In the genomic region with DNA sequence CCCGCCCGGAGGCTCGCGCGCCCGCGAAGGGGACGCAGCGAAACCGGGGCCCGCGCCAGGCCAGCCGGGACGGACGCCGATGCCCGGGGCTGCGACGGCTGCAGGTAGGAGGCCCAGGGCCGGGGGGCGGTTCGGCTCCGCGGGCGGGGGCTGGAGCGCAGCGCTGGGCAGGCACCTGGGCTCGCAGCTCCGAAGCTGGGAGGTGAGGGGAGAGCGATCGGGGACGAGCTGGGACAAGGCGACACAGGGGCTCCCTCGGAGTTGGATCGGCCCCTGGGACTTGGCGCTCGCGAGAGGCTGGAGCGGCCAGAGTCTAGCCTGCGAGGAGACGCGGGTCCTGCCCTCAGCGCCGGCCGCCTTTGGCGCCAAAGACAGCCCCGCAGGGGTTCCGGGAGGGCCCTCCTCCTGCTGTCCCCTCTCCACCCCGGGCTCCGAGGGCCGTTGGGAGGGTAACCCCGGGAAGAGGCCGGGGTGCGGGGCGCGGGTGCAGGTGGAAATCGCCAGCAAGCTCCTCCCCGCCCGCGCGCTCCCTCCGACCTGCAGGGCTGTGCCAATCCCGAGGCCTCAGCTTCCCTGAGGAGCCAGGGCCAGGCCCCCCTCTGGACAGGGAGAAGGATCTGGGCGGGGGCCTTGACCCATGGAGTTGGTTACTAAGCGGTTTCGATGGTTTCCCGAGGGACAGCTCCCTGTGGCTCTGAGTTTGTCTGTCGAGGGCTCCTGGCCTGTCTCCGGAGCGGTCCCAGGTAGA, we compare ENCODE assay signal across 8 cellular contexts. TPM values are rescaled to one million over a fixed set of nuclear protein-coding genes. Genes with fewer than 3 reads are reported as not detected.
DNase-seq lines count a peak whose midpoint lies in the region; ATAC-seq and TF ChIP-seq lines count a peak whose summit lies in the region.

No MANE protein-coding gene starts in this region.

- H3K9me3 ChIP-seq in cardiac muscle cell (ENCODE audit: low read depth) (no peaks in the 10 kb centered on the region), right atrium auricular region (no peaks in the 10 kb centered on the region), iPS-15b (ENCODE audit: control insufficient read depth, insufficient read depth, low read length) (no peaks in the 10 kb centered on the region), upper lobe of right lung (no peaks in the 10 kb centered on the region)

- H3K36me3 ChIP-seq in cardiac muscle cell (no peaks in the 10 kb centered on the region), right atrium auricular region (no peaks in the 10 kb centered on the region), iPS-15b (ENCODE audit: control insufficient read depth, insufficient read depth, low read length) (no peaks in the 10 kb centered on the region), upper lobe of right lung (no peaks in the 10 kb centered on the region)

- intact Hi-C loops in upper lobe of right lung (cut with DNase I), result no loop called here

- H3K4me3 ChIP-seq in cardiac muscle cell, result peak overlapping the region; percentile 18
- H3K4me3 ChIP-seq in right atrium auricular region, result peak overlapping the region in 1 of 2 donors; percentile 71
- peak overlapping the region; percentile 49 for H3K4me3 ChIP-seq in iPS-15b (ENCODE audit: low read depth, low read length)
- peak overlapping the region; percentile 29 for H3K4me3 ChIP-seq in upper lobe of right lung

- peaks cover 77% of the 10 kb centered on the region for H3K27me3 ChIP-seq in cardiac muscle cell
- peaks cover 15 to 16% of the 10 kb centered on the region in 2 donors for H3K27me3 ChIP-seq in right atrium auricular region
- peaks cover 55% of the 10 kb centered on the region for H3K27me3 ChIP-seq in iPS-15b (ENCODE audit: control insufficient read depth, insufficient read depth, low read length)
- peaks cover 46% of the 10 kb centered on the region for H3K27me3 ChIP-seq in upper lobe of right lung

- DNase-seq in cardiac muscle cell (ENCODE audit: low read depth in 1 of 2, low spot score in 1 of 2) (no peak), right atrium auricular region (ENCODE audit: low spot score) (no peak), NCI-H526 (lab: John Stamatoyannopoulos, UW) (peak; percentile 46 to 83), upper lobe of right lung (peak; percentile 69)

- H3K4me1 ChIP-seq in cardiac muscle cell (ENCODE audit: low read depth), result no peaks in the 10 kb centered on the region
- peaks cover 0 to 41% of the 10 kb centered on the region in 2 donors for H3K4me1 ChIP-seq in right atrium auricular region
- H3K4me1 ChIP-seq in iPS-15b (ENCODE audit: control insufficient read depth, insufficient read depth, low read length), result peaks cover 4% of the 10 kb centered on the region
- H3K4me1 ChIP-seq in upper lobe of right lung, result peaks cover 38% of the 10 kb centered on the region

- H3K27ac ChIP-seq in cardiac muscle cell (no peak overlapping the region), right atrium auricular region (no peak overlapping the region), upper lobe of right lung (no peak overlapping the region)

- ATAC-seq in upper lobe of right lung (peak; percentile 4), HG03565 (IDR thresholded peaks at IDR 0.05; ENCODE audit: unreplicated experiment) (no peak), HG03457 (IDR thresholded peaks at IDR 0.05; ENCODE audit: unreplicated experiment) (no peak), GM18907 (IDR thresholded peaks at IDR 0.05; ENCODE audit: unreplicated experiment) (no peak)

- TF ChIP-seq CTCF in cardiac muscle cell (IDR thresholded peaks at IDR 0.05; ENCODE audit: low read depth, low read length) (no peak), right atrium auricular region (IDR thresholded peaks at IDR 0.05) (no peak), upper lobe of right lung (IDR thresholded peaks at IDR 0.05) (no peak)

- H3K9ac ChIP-seq in iPS-15b (ENCODE audit: low read depth, low read length), result no peak overlapping the region

RNA-seq across cellular contexts. Expression of a gene that starts 0.4 kb away (rescaled TPM):
- total RNA-seq in cardiac muscle cell, result not detected in 2 replicates
- polyA plus RNA-seq in cardiac muscle cell, result 0.87 and 1.0 TPM in 2 replicates
- under 1 TPM in 1 of 2 donors, not detected in 1; 0.16 TPM for total RNA-seq in right atrium auricular region
- 0.29 TPM for total RNA-seq in upper lobe of right lung

RNA-seq across cellular contexts. Expression of a gene that starts 2.8 kb away (rescaled TPM):
- total RNA-seq in cardiac muscle cell, result 21.6 and 24.2 TPM in 2 replicates
- polyA plus RNA-seq in cardiac muscle cell, result 25.9 and 27.1 TPM in 2 replicates
- 10 to 100 TPM in 1 of 2 donors, 1 to 10 TPM in 1; 6.8 to 11.4 TPM for total RNA-seq in right atrium auricular region
- total RNA-seq in upper lobe of right lung, result 18.5 TPM

RNA-seq across cellular contexts. Expression of a gene that starts 27.9 kb away (rescaled TPM):
- total RNA-seq in cardiac muscle cell (9.3 and 16.0 TPM in 2 replicates), right atrium auricular region (10 to 100 TPM; 30.0 to 33.3 TPM), upper lobe of right lung (47.5 TPM)
- 18.8 and 32.3 TPM in 2 replicates for polyA plus RNA-seq in cardiac muscle cell

RNA-seq across cellular contexts. Expression of a gene that starts 41.4 kb away (rescaled TPM):
- total RNA-seq in cardiac muscle cell, result 12.6 and 31.7 TPM in 2 replicates
- polyA plus RNA-seq in cardiac muscle cell, result 11.1 and 24.5 TPM in 2 replicates
- 10 to 100 TPM; 14.9 to 32.6 TPM for total RNA-seq in right atrium auricular region
- 96.6 TPM for total RNA-seq in upper lobe of right lung

Comparison
In these comparisons a context has a peak if more than half of its experiments do, and no peak if none do; other contexts are left out.
1. DNase-seq: peak in NCI-H526 (2 of 2) and upper lobe of right lung (single experiment); none in cardiac muscle cell (0 of 2) and right atrium auricular region (single experiment).